Comparison of ENCODE assay signal across 9 cellular contexts in the genomic region with DNA sequence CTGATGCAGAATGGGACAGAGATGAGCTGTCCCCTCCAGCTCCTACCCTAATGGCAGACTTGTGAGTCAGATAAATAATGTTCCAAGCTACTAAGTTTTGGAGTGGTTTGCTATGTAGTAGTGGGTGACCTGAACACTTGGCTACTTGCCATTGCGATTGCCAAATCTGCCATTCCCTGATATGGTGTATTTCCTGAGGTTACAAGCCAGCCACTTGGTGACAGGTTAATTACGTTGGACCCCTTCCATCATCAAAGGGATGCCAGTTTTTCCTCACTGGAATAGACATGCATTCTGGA. TPM values are rescaled to one million over a fixed set of nuclear protein-coding genes. Genes with fewer than 3 reads are reported as not detected.
DNase-seq lines count a peak whose midpoint lies in the region; ATAC-seq and TF ChIP-seq lines count a peak whose summit lies in the region.
"Had no signal": no experiment of that assay in that cellular context is flagged by ENCODE, and none has a peak within 500 bp of the region (broad histone marks: within the 10 kb centered on the region; RNA-seq: fewer than 3 reads in every experiment).

No MANE protein-coding gene starts in this region.

- peaks cover 3% of the 10 kb centered on the region for H3K27me3 Mint-ChIP-seq in neural progenitor cell (ENCODE audit: insufficient read depth, low read depth)

- no peak overlapping the region for H3K4me2 ChIP-seq in hepatocyte
- H3K4me2 ChIP-seq in neural progenitor cell: no peak overlapping the region

- intact Hi-C loops in Right ventricle myocardium superior (cut with DNase I): no loop called here
- intact Hi-C loops in cardiac septum (cut with DNase I): no loop called here
- intact Hi-C loops in ascending aorta (cut with DNase I): loop anchor here (1.0 to 10.0 kb wide), 2 partner anchors 46 to 151 kb away; no protein-coding TSS in a partner anchor

- H3K27ac Mint-ChIP-seq in neural progenitor cell: no peak overlapping the region

- TF ChIP-seq CTCF in ascending aorta (IDR thresholded peaks at IDR 0.05) (no peak), hepatocyte (IDR thresholded peaks at IDR 0.05; ENCODE audit: poor library complexity) (no peak), neural progenitor cell (IDR thresholded peaks at IDR 0.05) (no peak)

- peaks cover 47% of the 10 kb centered on the region for H4K20me1 ChIP-seq in hepatocyte (ENCODE audit: insufficient read depth, poor library complexity, severe bottlenecking)
- peaks cover 68% of the 10 kb centered on the region for H4K20me1 ChIP-seq in neural progenitor cell (ENCODE audit: low read depth)

- WGBS in hepatocyte (ENCODE audit: low lambda C conversion rate, missing lambda C conversion rate): 90% methylated on average over 2 of the region's 2 CpGs

- peaks cover 81% of the 10 kb centered on the region for H3F3A ChIP-seq in neural progenitor cell (ENCODE audit: low read depth)

- H3K4me1 ChIP-seq in ascending aorta: peaks cover 7 to 45% of the 10 kb centered on the region in 2 donors
- no peaks in the 10 kb centered on the region for H3K4me1 ChIP-seq in hepatocyte (ENCODE audit: insufficient read depth)
- H3K4me1 ChIP-seq in neural progenitor cell: no peaks in the 10 kb centered on the region

- peaks cover 8% of the 10 kb centered on the region for H3K4me1 Mint-ChIP-seq in neural progenitor cell

- H3K36me3 Mint-ChIP-seq in neural progenitor cell: peaks cover 29% of the 10 kb centered on the region

- H3K9me3 ChIP-seq in ascending aorta (no peaks in the 10 kb centered on the region), hepatocyte (ENCODE audit: low read depth) (no peaks in the 10 kb centered on the region), neural progenitor cell (ENCODE audit: low read depth) (no peaks in the 10 kb centered on the region)

- H3K27me3 ChIP-seq in ascending aorta (no peaks in the 10 kb centered on the region), hepatocyte (no peaks in the 10 kb centered on the region), neural progenitor cell (no peaks in the 10 kb centered on the region)

- H3K4me3 Mint-ChIP-seq in neural progenitor cell: no peak overlapping the region
- H3K4me3 Mint-ChIP-seq: natural killer cell had no signal

- peak overlapping the region; percentile 53 to 70 for H3K27ac ChIP-seq in ascending aorta
- peak overlapping the region; percentile 18 for H3K27ac ChIP-seq in hepatocyte
- no peak overlapping the region for H3K27ac ChIP-seq in neural progenitor cell

- no peak for DNase-seq in Right ventricle myocardium superior
- no peak for DNase-seq in cardiac septum (ENCODE audit: low spot score)
- DNase-seq in ascending aorta (ENCODE audit: low spot score in 2 of 2): peak in 1 of 2 donors; percentile 92
- DNase-seq in hepatocyte (ENCODE audit: low spot score): no peak
- DNase-seq in neural progenitor cell (ENCODE audit: low spot score): no peak
- DNase-seq in activated naive CD4-positive, alpha-beta T cell treated with anti-CD3 and anti-CD28 coated beads, Interleukin-2, amount 50 U/mL, for 16 hours: no peak
- DNase-seq: natural killer cell had no signal

- no peak overlapping the region for H3K9ac ChIP-seq in neural progenitor cell

- H3K9me2 ChIP-seq in hepatocyte (replicated peaks; ENCODE audit: insufficient read depth): no peaks in the 10 kb centered on the region

- H3K79me2 ChIP-seq in hepatocyte (peaks cover 57% of the 10 kb centered on the region), neural progenitor cell (ENCODE audit: low read depth) (peaks cover under 1% of the 10 kb centered on the region)

- H3K9me3 Mint-ChIP-seq in neural progenitor cell: no peaks in the 10 kb centered on the region
- H3K9me3 Mint-ChIP-seq: natural killer cell had no signal

- H3K36me3 ChIP-seq in ascending aorta (peaks cover 70 to 87% of the 10 kb centered on the region in 2 donors), hepatocyte (replicated peaks; ENCODE audit: insufficient read depth, low read depth) (no peaks in the 10 kb centered on the region), neural progenitor cell (no peaks in the 10 kb centered on the region)

- ATAC-seq in Right ventricle myocardium superior (ENCODE audit: poor library complexity) (peak; percentile 57), GM21619 (IDR thresholded peaks at IDR 0.05; ENCODE audit: unreplicated experiment) (no peak), GM21515 (IDR thresholded peaks at IDR 0.05; ENCODE audit: unreplicated experiment) (no peak)
- ATAC-seq: natural killer cell had no signal

- H3K4me3 ChIP-seq in ascending aorta (no peak overlapping the region), hepatocyte (no peak overlapping the region), neural progenitor cell (no peak overlapping the region)

- H2AFZ ChIP-seq in hepatocyte (no peak overlapping the region), neural progenitor cell (replicated peaks) (no peak overlapping the region)

RNA-seq across cellular contexts. Expression of a gene that starts 33.6 kb away (rescaled TPM):
- total RNA-seq in Right ventricle myocardium superior (330 TPM), cardiac septum (335 TPM), ascending aorta (108 TPM), hepatocyte (381 and 436 TPM in 2 replicates), neural progenitor cell (ENCODE audit: low replicate concordance) (633 and 930 TPM in 2 replicates)
- 340 and 358 TPM in 2 replicates for polyA plus RNA-seq in hepatocyte

RNA-seq across cellular contexts. Expression of a gene that starts 38.6 kb away (rescaled TPM):
- total RNA-seq in Right ventricle myocardium superior: 68.4 TPM
- 38.8 TPM for total RNA-seq in cardiac septum
- total RNA-seq in ascending aorta: 112 TPM
- total RNA-seq in hepatocyte: 610 and 637 TPM in 2 replicates
- polyA plus RNA-seq in hepatocyte: 521 and 544 TPM in 2 replicates
- total RNA-seq in neural progenitor cell (ENCODE audit: low replicate concordance): 3.5 and 9.0 TPM in 2 replicates
